In genomic region chr20:41411458-41411857, GRCh38 we compare ENCODE assay signal across 9 cellular contexts. TPM values are rescaled to one million over a fixed set of nuclear protein-coding genes. Genes with fewer than 3 reads are reported as not detected.
A peak's percentile ranks its signal among the peaks of the same experiment; 100 is the strongest.
DNase-seq lines count a peak whose midpoint lies in the region; ATAC-seq and TF ChIP-seq lines count a peak whose summit lies in the region.
"Had no signal": no experiment of that assay in that cellular context is flagged by ENCODE, and none has a peak within 500 bp of the region (broad histone marks: within the 10 kb centered on the region; RNA-seq: fewer than 3 reads in every experiment).

No MANE protein-coding gene starts in this region.

- H3K27ac ChIP-seq in PC-9 (no peak overlapping the region), neuronal stem cell (replicated peaks; ENCODE audit: low read length) (no peak overlapping the region)

- H2BK120ac ChIP-seq in neuronal stem cell (ENCODE audit: low read depth, low read length), result no peak overlapping the region

- no TSS peak for BruUV-seq in PC-9 (replicated peaks; lab: Mats Ljungman, UMichigan)

- H2BK5ac ChIP-seq in neuronal stem cell (ENCODE audit: low read length), result no peak overlapping the region

- no peak overlapping the region for H4K8ac ChIP-seq in neuronal stem cell (ENCODE audit: low read depth, low read length)

- H2AK5ac ChIP-seq in neuronal stem cell (ENCODE audit: low read depth, low read length), result no peak overlapping the region

- H3K4me3 ChIP-seq in GM12865 (ENCODE audit: low read depth, low read length), result no peak overlapping the region
- H3K4me3 ChIP-seq in PC-9, result no peak overlapping the region
- no peak overlapping the region for H3K4me3 ChIP-seq in fibroblast of mammary gland (ENCODE audit: control insufficient read depth, low read depth, low read length)
- no peak overlapping the region for H3K4me3 ChIP-seq in neuronal stem cell (ENCODE audit: low read length in 2 of 2)

- no peak overlapping the region for H4K91ac ChIP-seq in neuronal stem cell (ENCODE audit: low read depth, low read length, poor library complexity)

- no peaks in the 10 kb centered on the region for H3K79me1 ChIP-seq in neuronal stem cell (ENCODE audit: low read depth, low read length)

- no peak overlapping the region for H3K18ac ChIP-seq in neuronal stem cell (ENCODE audit: low read length)

- no peak overlapping the region for H3K4me3 Mint-ChIP-seq in nephron progenitor cell

- H3K27me3 ChIP-seq in PC-9 (ENCODE audit: insufficient read depth, low read depth) (no peaks in the 10 kb centered on the region), neuronal stem cell (ENCODE audit: control insufficient read depth in 3 of 3, insufficient read depth in 3 of 3, low read depth in 1 of 3, low read length in 3 of 3) (no peaks in the 10 kb centered on the region)

- peaks cover 27% of the 10 kb centered on the region for H3K4me1 Mint-ChIP-seq in nephron progenitor cell

- POLR2A ChIA-PET in PC-9 (lab: Charles Lee; ENCODE audit: unreplicated experiment), result interaction anchor here (0.6 kb wide), 1 partner anchor 18 kb away, joined by 5 read pairs; no protein-coding TSS in a partner anchor

- H3K27me3 Mint-ChIP-seq in nephron progenitor cell (ENCODE audit: low read depth, poor library complexity), result no peaks in the 10 kb centered on the region

- H3F3A ChIP-seq in PC-9 (ENCODE audit: insufficient read depth, low read depth), result no peaks in the 10 kb centered on the region

- H2AFZ ChIP-seq in PC-9 (no peak overlapping the region), neuronal stem cell (ENCODE audit: low read length) (no peak overlapping the region)

- TF ChIP-seq CTCF in GM12865 (IDR thresholded peaks at IDR 0.05; ENCODE audit: insufficient read depth, low read depth, low read length, missing control alignments) (no peak), PC-9 (conservative IDR thresholded peaks at IDR 0.05) (peak; percentile 70), fibroblast of mammary gland (conservative IDR thresholded peaks at IDR 0.05; ENCODE audit: control insufficient read depth, insufficient read depth, low read depth, low read length) (peak; percentile 46), nephron progenitor cell (IDR thresholded peaks at IDR 0.05) (no peak)

- no peak overlapping the region for H3K14ac ChIP-seq in neuronal stem cell (ENCODE audit: low read length)

- H3K9me2 ChIP-seq in PC-9 (ENCODE audit: insufficient read depth), result no peaks in the 10 kb centered on the region

- no peak overlapping the region for H3K4ac ChIP-seq in neuronal stem cell (ENCODE audit: low read length)

- DNase-seq in GM12865 (ENCODE audit: low read depth) (peak; percentile 10), PC-9 (no peak), fibroblast of mammary gland (ENCODE audit: low read depth) (peak; percentile 67), sciatic nerve (ENCODE audit: low spot score) (no peak), neuronal stem cell (ENCODE audit: low spot score) (no peak), GF-D8 (lab: John Stamatoyannopoulos, UW) (no peak), GOT3 (lab: John Stamatoyannopoulos, UW) (no peak), nephron progenitor cell (no peak)

- intact Hi-C loops in PC-9 (cut with micrococcal nuclease; ENCODE audit: unreplicated experiment) (loop anchor here (2.0 kb wide), 1 partner anchor 71 kb away; the partner anchor contains the start of gene LPIN3), sciatic nerve (cut with DNase I) (loop anchor here (10.0 kb wide), 1 partner anchor 67 kb away; the partner anchor contains the start of gene LPIN3)

- no peaks in the 10 kb centered on the region for H3K79me2 ChIP-seq in PC-9 (ENCODE audit: low read depth)

- H3K4me1 ChIP-seq in PC-9 (replicated peaks; ENCODE audit: insufficient read depth) (no peaks in the 10 kb centered on the region), neuronal stem cell (ENCODE audit: control insufficient read depth in 2 of 2, insufficient read depth in 1 of 2, low read depth in 1 of 2, low read length in 2 of 2) (peaks cover 0 to 3% of the 10 kb centered on the region in 2 donors)

- H3K36me3 ChIP-seq in PC-9 (ENCODE audit: low read depth) (peaks cover 26% of the 10 kb centered on the region; the same call in 1 of the 2 replicates), neuronal stem cell (replicated peaks in 1 of 2; ENCODE audit: control insufficient read depth in 2 of 2, insufficient read depth in 2 of 2, low read length in 2 of 2) (peaks cover 60 to 100% of the 10 kb centered on the region in 2 donors)

- H3K9me3 Mint-ChIP-seq in nephron progenitor cell, result no peaks in the 10 kb centered on the region

- H2BK15ac ChIP-seq in neuronal stem cell (ENCODE audit: low read length), result no peak overlapping the region

- H3K23ac ChIP-seq in neuronal stem cell (ENCODE audit: low read depth, low read length, poor library complexity), result no peak overlapping the region

- CTCF ChIA-PET in PC-9 (lab: Charles Lee), result interaction anchor here (0.7 to 1.9 kb wide), 2 partner anchors 9 to 70 kb away, joined by 3 to 9 read pairs; partner anchors contain the start of gene LPIN3

- peaks cover 77% of the 10 kb centered on the region for H3K36me3 Mint-ChIP-seq in nephron progenitor cell (ENCODE audit: low read depth)

- no CpG with 5 or more reads among the region's 2 CpGs for WGBS in neuronal stem cell (ENCODE audit: extremely low coverage in 2 of 2, insufficient read length in 2 of 2, insufficient replicate concordance in 1 of 2), 2 donors

- H3K27ac Mint-ChIP-seq in nephron progenitor cell, result no peak overlapping the region

- H3K9me3 ChIP-seq in PC-9 (ENCODE audit: insufficient read depth, low read depth) (no peaks in the 10 kb centered on the region), neuronal stem cell (replicated peaks in 1 of 2; ENCODE audit: control insufficient read depth in 2 of 2, insufficient read depth in 1 of 2, low read depth in 1 of 2, low read length in 2 of 2) (no peaks in the 10 kb centered on the region)

- ATAC-seq in sciatic nerve, result peak; percentile 66

- H4K20me1 ChIP-seq in PC-9 (ENCODE audit: insufficient read depth), result no peaks in the 10 kb centered on the region

- H3K4me2 ChIP-seq in PC-9 (no peak overlapping the region), neuronal stem cell (ENCODE audit: insufficient read depth, low read length, poor library complexity, severe bottlenecking) (no peak overlapping the region)

- no peak overlapping the region for H3K9ac ChIP-seq in neuronal stem cell (ENCODE audit: low read depth, low read length, poor library complexity)

- H2BK12ac ChIP-seq in neuronal stem cell (ENCODE audit: low read length), result no peak overlapping the region

RNA-seq across cellular contexts. Expression of gene EMILIN3, which starts 44.8 kb away (rescaled TPM):
- total RNA-seq in PC-9 (2021) (not detected in 2 replicates), sciatic nerve (9.9 TPM)
- polyA plus RNA-seq in neuronal stem cell (2013, experiment 1 of 2), result 5.3 TPM
- polyA plus RNA-seq in neuronal stem cell (2013, experiment 2 of 2), result 5.2 TPM
- total RNA-seq: mesenteric fat pad had no signal

Comparison
In these comparisons a context has a peak if more than half of its experiments do, and no peak if none do; other contexts are left out.
1. DNase-seq: peak in GM12865 (single experiment) and fibroblast of mammary gland (single experiment); none in PC-9 (0 of 2), sciatic nerve (single experiment), neuronal stem cell (single experiment), GF-D8 (single experiment), GOT3 (single experiment) and nephron progenitor cell (single experiment).
2. CTCF ChIP-seq: peak in PC-9 (single experiment) and fibroblast of mammary gland (single experiment); none in GM12865 (single experiment) and nephron progenitor cell (single experiment).
3. RNA of gene EMILIN3, which starts 44.8 kb away (total RNA-seq): 9.9 TPM in sciatic nerve (single experiment); not detected in PC-9; every median in the first group is over 10 times any median in the second.